30 cellular contexts compared by ENCODE assay signal in the genomic region with DNA sequence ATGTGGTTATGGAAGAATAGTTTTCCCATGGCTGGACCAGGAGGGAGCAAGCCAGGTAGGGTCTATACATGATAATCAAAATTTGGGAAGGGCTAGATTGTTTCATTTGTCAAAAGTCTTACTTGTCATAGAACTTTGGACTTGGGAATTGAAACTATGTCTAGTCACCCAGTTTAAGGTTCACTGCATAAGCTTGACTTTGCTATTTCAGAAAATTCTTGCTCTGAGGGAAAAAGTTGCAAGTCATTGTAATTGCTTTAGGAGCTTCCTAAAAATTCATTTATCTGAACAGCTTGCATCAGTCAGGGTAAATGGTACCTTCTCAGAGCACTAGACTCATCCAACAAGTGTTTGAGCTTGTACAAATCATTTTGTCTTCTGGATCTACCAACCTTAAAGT.
DNase-seq lines count a peak whose midpoint lies in the region; ATAC-seq, FAIRE-seq and TF ChIP-seq lines count a peak whose summit lies in the region.
"Had no signal": no experiment of that assay in that cellular context is flagged by ENCODE, and none has a peak within 500 bp of the region (broad histone marks: within the 10 kb centered on the region; RNA-seq: fewer than 3 reads in every experiment).

No MANE protein-coding gene starts in this region.

- CTCF ChIA-PET in HEK293T (lab: Yijun Ruan, JAX) = no interaction called here

- no peak for FAIRE-seq in astrocyte (lab: Jason Lieb, UNC)
- FAIRE-seq: frontal cortex, GM19239, pancreas had no signal

- H3K9ac ChIP-seq in astrocyte (ENCODE audit: low read length) (no peak overlapping the region), smooth muscle cell (ENCODE audit: low read depth) (no peak overlapping the region)
- H3K9ac ChIP-seq: neural progenitor cell had no signal

- H3K9me3 Mint-ChIP-seq in astrocyte (ENCODE audit: unreplicated experiment) = no peaks in the 10 kb centered on the region
- H3K9me3 Mint-ChIP-seq: activated CD4-positive, alpha-beta T cell treated with anti-CD3 and anti-CD28 coated beads, Interleukin-2, amount 10 ng/mL, durations not matched to agents 24 days and 14 days; activated naive CD8-positive, alpha-beta T cell treated with anti-CD3 and anti-CD28 coated beads for 36 hours; neural progenitor cell had no signal

- peaks cover 6% of the 10 kb centered on the region for H3F3A ChIP-seq in smooth muscle cell (ENCODE audit: low read depth)

- H3K79me2 ChIP-seq in astrocyte (ENCODE audit: insufficient read depth, low read length) (no peaks in the 10 kb centered on the region), smooth muscle cell (ENCODE audit: low read depth) (no peaks in the 10 kb centered on the region)

- H3K27me3 ChIP-seq in astrocyte (ENCODE audit: insufficient read depth, low read length) (no peaks in the 10 kb centered on the region), smooth muscle cell (ENCODE audit: low read depth) (no peaks in the 10 kb centered on the region)
- H3K27me3 ChIP-seq: neural progenitor cell, pancreas, testis had no signal

- peaks cover 11% of the 10 kb centered on the region for H3K4me1 Mint-ChIP-seq in astrocyte (ENCODE audit: low read depth, unreplicated experiment)
- H3K4me1 Mint-ChIP-seq: activated CD4-positive, alpha-beta T cell treated with anti-CD3 and anti-CD28 coated beads, Interleukin-2, amount 10 ng/mL, durations not matched to agents 24 days and 14 days; activated naive CD8-positive, alpha-beta T cell treated with anti-CD3 and anti-CD28 coated beads for 36 hours; neural progenitor cell; T-cell had no signal

- H3K4me1 ChIP-seq in astrocyte (ENCODE audit: insufficient read depth, low read length) (peaks cover 8% of the 10 kb centered on the region), smooth muscle cell (ENCODE audit: low read depth) (no peaks in the 10 kb centered on the region)
- H3K4me1 ChIP-seq: neural progenitor cell, testis had no signal

- DNase-seq in SIG-M5 treated with dmso at 0.1 percent for 504 hours (lab: John Stamatoyannopoulos, UW; ENCODE audit: unreplicated experiment) (peak; percentile 26), SIG-M5 (lab: John Stamatoyannopoulos, UW) (no peak), astrocyte (ENCODE audit: low read depth) (peak; percentile 36), iris pigment epithelial cell (ENCODE audit: low read depth) (peak; percentile 4), smooth muscle cell (lab: John Stamatoyannopoulos, UW; ENCODE audit: unreplicated experiment) (no peak), anterior cingulate cortex (lab: John Stamatoyannopoulos, UW) (no peak), HEK293T (ENCODE audit: extremely low spot score) (no peak)
- DNase-seq: activated CD4-positive, alpha-beta T cell treated with anti-CD3 and anti-CD28 coated beads, Interleukin-2, amount 10 ng/mL, durations not matched to agents 24 days and 14 days; activated gamma-delta T cell; activated naive CD8-positive, alpha-beta T cell treated with anti-CD3 and anti-CD28 coated beads for 36 hours; activated T-cell treated with anti-CD3 and anti-CD28 coated beads, Interleukin-2, amount 50 U/mL, for 1 hour; Calu3; caudate nucleus; cortex of kidney; effector memory CD8-positive, alpha-beta T cell; NCI-H1436 treated with DMSO at 0.1 percent for 48 hours; NCI-H2081 treated with DMSO at 0.1 percent for 48 hours; NCI-H226; NCI-H526 treated with DMSO at 0.1 percent for 48 hours; pancreas; stimulated activated CD4-positive, alpha-beta T cell treated with anti-CD3 and anti-CD28 coated beads, Interleukin-2, amount 100 ng/mL, for 24 hours; stimulated activated naive CD8-positive, alpha-beta T cell treated with anti-CD3 and anti-CD28 coated beads, Interleukin-15, Interleukin-2, amounts not matched to agents 100 U/mL and 50 U/mL, for 24 hours; T-cell; testis had no signal

- no peak overlapping the region for H2AFZ ChIP-seq in astrocyte (ENCODE audit: low read depth, low read length)
- no peak overlapping the region for H2AFZ ChIP-seq in smooth muscle cell (ENCODE audit: low read depth)
- H2AFZ ChIP-seq: neural progenitor cell had no signal

- no peaks in the 10 kb centered on the region for H3K27me3 Mint-ChIP-seq in astrocyte (ENCODE audit: low read depth, unreplicated experiment)
- H3K27me3 Mint-ChIP-seq: activated CD4-positive, alpha-beta T cell treated with anti-CD3 and anti-CD28 coated beads, Interleukin-2, amount 10 ng/mL, durations not matched to agents 24 days and 14 days; activated naive CD8-positive, alpha-beta T cell treated with anti-CD3 and anti-CD28 coated beads for 36 hours; effector memory CD8-positive, alpha-beta T cell; T-cell had no signal

- ATAC-seq in GM21717 (IDR thresholded peaks at IDR 0.05; ENCODE audit: unreplicated experiment) = no peak
- ATAC-seq: effector memory CD8-positive, alpha-beta T cell; stimulated activated naive CD8-positive, alpha-beta T cell treated with anti-CD3 and anti-CD28 coated beads, Interleukin-15, Interleukin-2, amounts not matched to agents 100 U/mL and 50 U/mL, for 24 hours; T-cell had no signal

- no peak overlapping the region for H3K4me3 Mint-ChIP-seq in astrocyte (ENCODE audit: unreplicated experiment)
- H3K4me3 Mint-ChIP-seq: activated CD4-positive, alpha-beta T cell treated with anti-CD3 and anti-CD28 coated beads, Interleukin-2, amount 10 ng/mL, durations not matched to agents 24 days and 14 days; activated naive CD8-positive, alpha-beta T cell treated with anti-CD3 and anti-CD28 coated beads for 36 hours; CD14-positive monocyte; effector memory CD8-positive, alpha-beta T cell; neural progenitor cell; T-cell had no signal

- no peaks in the 10 kb centered on the region for H3K36me3 ChIP-seq in astrocyte (ENCODE audit: insufficient read depth, low read length)
- H3K36me3 ChIP-seq in smooth muscle cell (ENCODE audit: low read depth) = no peaks in the 10 kb centered on the region
- H3K36me3 ChIP-seq: neural progenitor cell, pancreas had no signal

- H3K27ac ChIP-seq in astrocyte (ENCODE audit: low read depth, low read length) (no peak overlapping the region), smooth muscle cell (ENCODE audit: low read depth) (peak overlapping the region; percentile 66)
- H3K27ac ChIP-seq: 22Rv1, neural progenitor cell, pancreas, testis had no signal

- POLR2A ChIA-PET in HEK293T (lab: Yijun Ruan, JAX) = no interaction called here

- H3K4me2 ChIP-seq in astrocyte (ENCODE audit: low read length) (peak overlapping the region; percentile 53), smooth muscle cell (peak overlapping the region; percentile 67)
- H3K4me2 ChIP-seq: neural progenitor cell had no signal

- no peaks in the 10 kb centered on the region for H4K20me1 ChIP-seq in astrocyte (ENCODE audit: insufficient read depth, low read length)
- no peaks in the 10 kb centered on the region for H4K20me1 ChIP-seq in smooth muscle cell (ENCODE audit: low read depth)

- H3K27ac Mint-ChIP-seq in astrocyte (ENCODE audit: unreplicated experiment) = peak overlapping the region; percentile 48
- H3K27ac Mint-ChIP-seq: activated CD4-positive, alpha-beta T cell treated with anti-CD3 and anti-CD28 coated beads, Interleukin-2, amount 10 ng/mL, durations not matched to agents 24 days and 14 days; activated naive CD8-positive, alpha-beta T cell treated with anti-CD3 and anti-CD28 coated beads for 36 hours; effector memory CD8-positive, alpha-beta T cell; neural progenitor cell; T-cell had no signal

- H3K4me3 ChIP-seq in astrocyte (ENCODE audit: insufficient read depth, low read depth, low read length) (no peak overlapping the region), smooth muscle cell (no peak overlapping the region)
- H3K4me3 ChIP-seq: neural progenitor cell, pancreas, testis had no signal

- no peaks in the 10 kb centered on the region for H3K36me3 Mint-ChIP-seq in astrocyte (ENCODE audit: low read depth, unreplicated experiment)
- H3K36me3 Mint-ChIP-seq: activated naive CD8-positive, alpha-beta T cell treated with anti-CD3 and anti-CD28 coated beads for 36 hours; CD14-positive monocyte; neural progenitor cell; T-cell had no signal

- H3K9me3 ChIP-seq in astrocyte (ENCODE audit: insufficient read depth, low read depth, low read length) (no peaks in the 10 kb centered on the region), smooth muscle cell (replicated peaks; ENCODE audit: low read depth) (no peaks in the 10 kb centered on the region)
- H3K9me3 ChIP-seq: pancreas, testis had no signal

- TF ChIP-seq CTCF in astrocyte (IDR thresholded peaks at IDR 0.05; ENCODE audit: insufficient read depth, low read depth, low read length) (no peak), smooth muscle cell (IDR thresholded peaks at IDR 0.05; ENCODE audit: borderline replicate concordance, insufficient read depth, poor library complexity, severe bottlenecking) (no peak)

TF ChIP-seq in HEK293T, 16 proteins besides CTCF, POLR2A, EP300 and RAD21:
- no peak for TF ChIP-seq BHLHE40 (IDR thresholded peaks at IDR 0.05; ENCODE audit: borderline replicate concordance)
- no peak for TF ChIP-seq L3MBTL2 (conservative IDR thresholded peaks at IDR 0.05)

Comparison
In these comparisons a context has a peak if more than half of its experiments do, and no peak if none do; other contexts are left out.
1. DNase-seq: peak in SIG-M5 treated with dmso at 0.1 percent for 504 hours (single experiment), astrocyte (single experiment) and iris pigment epithelial cell (single experiment); none in SIG-M5 (single experiment), smooth muscle cell (single experiment), anterior cingulate cortex (0 of 58) and HEK293T (single experiment).